Comparison of ENCODE assay signal across 8 cellular contexts in the genomic region with DNA sequence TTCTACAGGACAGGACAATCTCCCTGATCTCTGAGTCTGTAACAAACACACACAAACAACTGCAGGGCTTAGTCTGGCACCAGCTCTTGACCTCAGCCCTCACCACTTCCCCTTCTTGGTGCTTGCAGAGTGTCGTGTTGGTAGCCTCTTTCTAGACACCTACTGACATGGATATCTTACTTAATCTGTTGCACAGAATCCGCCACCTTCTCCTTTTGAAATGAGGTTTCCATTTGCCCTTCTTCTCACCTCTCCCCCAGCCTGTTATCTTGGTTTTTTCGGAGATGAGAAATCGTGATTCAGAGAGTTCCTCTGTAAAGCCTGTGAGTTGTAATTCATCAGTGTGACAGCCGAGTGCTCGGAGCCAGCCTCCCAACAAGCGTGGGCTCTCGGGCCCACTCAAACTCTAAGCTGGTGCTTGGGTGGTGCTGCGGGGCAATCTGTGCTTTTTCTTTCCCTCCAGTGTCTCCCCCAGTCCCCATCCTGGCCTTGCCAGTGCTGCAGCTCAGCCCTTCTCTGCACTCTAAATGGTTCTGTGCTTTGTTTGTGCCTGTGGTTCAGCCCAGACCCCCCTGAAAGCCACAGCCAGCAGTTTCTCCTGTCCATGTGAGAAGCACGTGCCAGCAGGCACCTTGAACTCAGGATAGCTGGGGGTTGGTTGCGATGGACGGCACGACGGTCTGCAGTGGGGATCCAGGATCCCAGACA. TPM values are rescaled to one million over a fixed set of nuclear protein-coding genes. Genes with fewer than 3 reads are reported as not detected.
DNase-seq lines count a peak whose midpoint lies in the region; ATAC-seq, FAIRE-seq and TF ChIP-seq lines count a peak whose summit lies in the region.

No MANE protein-coding gene starts in this region.

- peaks cover 0 to 3% of the 10 kb centered on the region in 2 experiments; a peak in 2 of 5 replicates for H3K27me3 ChIP-seq in HepG2 (ENCODE audit: control insufficient read depth in 1 of 2, insufficient read depth in 2 of 2, low read length in 2 of 2)

- peak; percentile 64 for DNase-seq in UCSD-AML1 (lab: John Stamatoyannopoulos, UW; ENCODE audit: unreplicated experiment)
- peak; percentile 32 for DNase-seq in HepG2 (ENCODE audit: low spot score)
- peak; percentile 44 to 56 for DNase-seq in stimulated activated CD4-positive, alpha-beta T cell treated with anti-CD3 and anti-CD28 coated beads, Interleukin-4, amount 100 ng/mL, for 48 hours (ENCODE audit: low read depth in 2 of 2)
- no peak for DNase-seq in SHP77 treated with DMSO at 0.1 percent for 48 hours (lab: John Stamatoyannopoulos, UW)
- no peak for DNase-seq in NCI-H2107 (lab: John Stamatoyannopoulos, UW)

- peak; percentile 89 for FAIRE-seq in HepG2 (lab: Jason Lieb, UNC)

- BruUV-seq in HepG2 (replicated peaks; lab: Mats Ljungman, UMichigan): no TSS peak

- no peaks in the 10 kb centered on the region for H3K36me3 ChIP-seq in HepG2 (replicated peaks in 1 of 2; ENCODE audit: control insufficient read depth in 1 of 2, insufficient read depth in 2 of 2, low read length in 2 of 2)

- H3K4me3 Mint-ChIP-seq in brain: peak overlapping the region in 2 of 5 experiments; percentile 19 to 20

- H3K9me3 Mint-ChIP-seq in brain: no peaks in the 10 kb centered on the region

- H3K27ac Mint-ChIP-seq in brain: peak overlapping the region; percentile 7 to 75 (median 61)

- H3K4me1 Mint-ChIP-seq in brain: peaks cover 39% of the 10 kb centered on the region

- peak overlapping the region; percentile 78 for H3K4me2 ChIP-seq in HepG2 (ENCODE audit: low read depth, low read length)

- no peaks in the 10 kb centered on the region for H3K79me2 ChIP-seq in HepG2 (ENCODE audit: insufficient read depth, low read length)

- no peak for TF ChIP-seq CTCF in brain (conservative IDR thresholded peaks at IDR 0.05)
- no peak for TF ChIP-seq CTCF in HepG2 (CRISPR knock-in tag; IDR thresholded peaks at IDR 0.05)

- H3K27ac ChIP-seq in HepG2 (ENCODE audit: extremely low read length, insufficient read depth, low read length): no peak overlapping the region

- no peak for TF ChIP-seq EP300 in HepG2 (IDR thresholded peaks at IDR 0.05; ENCODE audit: low read depth in 2 of 2, low read length in 2 of 2)
- peak; percentile 31; the same call in 1 of the 2 replicates for TF ChIP-seq EP300 in HepG2 (CRISPR knock-in tag; IDR thresholded peaks at IDR 0.05; ENCODE audit: borderline replicate concordance)

- H3K36me3 Mint-ChIP-seq in brain: peaks cover 34% of the 10 kb centered on the region

- WGBS in HepG2 (ENCODE audit: low lambda C conversion rate): 18% methylated on average over 14 of the region's 14 CpGs

- H3K27me3 Mint-ChIP-seq in brain: peaks cover 4% of the 10 kb centered on the region

- ATAC-seq in GM19025 (IDR thresholded peaks at IDR 0.05; ENCODE audit: low read depth, unreplicated experiment) (peak; percentile 67), HG03354 (IDR thresholded peaks at IDR 0.05; ENCODE audit: poor library complexity, severe bottlenecking, unreplicated experiment) (peak; percentile 86), HepG2 (peak; percentile 70)

- in situ Hi-C loops in HepG2 (cut with HindIII; ENCODE audit: extremely low pct_ligation_motif_present, low pct_unique_long_range_greater_than_20kb): no loop called here

- H3K9ac ChIP-seq in HepG2 (ENCODE audit: insufficient read depth, low read depth, low read length): peak overlapping the region; percentile 32; the same call in 1 of the 2 replicates

- H3K4me1 ChIP-seq in HepG2 (ENCODE audit: insufficient read depth, low read length): peaks cover 33% of the 10 kb centered on the region

- H2AFZ ChIP-seq in HepG2 (ENCODE audit: low read length): peak overlapping the region; percentile 71

- TF ChIP-seq POLR2A in HepG2 (IDR thresholded peaks at IDR 0.05; ENCODE audit: insufficient read depth in 1 of 2, low read depth in 2 of 2, low read length in 2 of 2): no peak

- H3K4me3 ChIP-seq in HepG2 (replicated peaks in 1 of 3; ENCODE audit: insufficient read depth in 1 of 3, low read depth in 2 of 3, low read length in 3 of 3): peak overlapping the region; percentile 5 to 49 (median 34); a peak in 3 of 6 replicates

- no peaks in the 10 kb centered on the region for H4K20me1 ChIP-seq in HepG2 (ENCODE audit: insufficient read depth, low read length)

- CTCF ChIA-PET in HepG2 (lab: Yijun Ruan, JAX; ENCODE audit: low intra/inter-chr PET ratio, low total read pairs): no interaction called here

- intact Hi-C loops in HepG2 (cut with micrococcal nuclease; ENCODE audit: unreplicated experiment): no loop called here

- no peak for TF ChIP-seq RAD21 in HepG2 (CRISPR knock-in tag; IDR thresholded peaks at IDR 0.05)

- POLR2A ChIA-PET in HepG2 (lab: Yijun Ruan, JAX): no interaction called here

- no peaks in the 10 kb centered on the region for H3K9me3 ChIP-seq in HepG2 (ENCODE audit: low read length)

RNA-seq across cellular contexts. Expression of a gene that starts 28.1 kb away (rescaled TPM):
- 18.2 TPM for polyA plus RNA-seq in brain (ENCODE audit: insufficient read depth, low read depth, low replicate concordance)
- total RNA-seq in HepG2 (2016; rRNA removed; fragmentation: Illumina TruSeq; extraction: Trizol): 1.5 and 1.8 TPM in 2 replicates
- total RNA-seq in HepG2 (2016; cell fraction: cytosol; rRNA removed; fragmentation: Illumina TruSeq; extraction: Trizol; ENCODE audit: low read depth): 0.62 and 0.91 TPM in 2 replicates
- 1.5 and 1.7 TPM in 2 replicates for total RNA-seq in HepG2 (2016; cell fraction: insoluble cytoplasmic fraction; rRNA removed; fragmentation: Illumina TruSeq; extraction: Trizol)
- 0.99 and 1.1 TPM in 2 replicates for total RNA-seq in HepG2 (2016; cell fraction: membrane; rRNA removed; fragmentation: Illumina TruSeq; extraction: Trizol)
- total RNA-seq in HepG2 (2016; cell fraction: nucleus; rRNA removed; fragmentation: Illumina TruSeq; extraction: Trizol): 0.75 and 1.6 TPM in 2 replicates
- 1.8 and 2.4 TPM in 2 replicates for polyA plus RNA-seq in HepG2 (2011; rRNA removed)
- polyA plus RNA-seq in HepG2 (2011; cell fraction: cytosol; rRNA removed): 1.6 and 2.3 TPM in 2 replicates
- 6.1 and 6.2 TPM in 2 replicates for polyA plus RNA-seq in HepG2 (2011; cell fraction: nucleus; rRNA removed)
- polyA plus RNA-seq in HepG2 (2012): 1.6 and 2.5 TPM in 2 replicates
- 0.47 and 1.2 TPM in 2 replicates for polyA plus RNA-seq in HepG2 (2016; cell fraction: cytosol; fragmentation: Illumina TruSeq; extraction: Trizol; ENCODE audit: low read depth)
- 1.3 and 1.5 TPM in 2 replicates for polyA plus RNA-seq in HepG2 (2016; cell fraction: insoluble cytoplasmic fraction; fragmentation: Illumina TruSeq; extraction: Trizol; ENCODE audit: low read depth)
- polyA plus RNA-seq in HepG2 (2016; cell fraction: membrane; fragmentation: Illumina TruSeq; extraction: Trizol; ENCODE audit: low read depth): 0.90 and 1.2 TPM in 2 replicates
- 1.4 and 2.0 TPM in 2 replicates for polyA plus RNA-seq in HepG2 (2016; cell fraction: nucleus; fragmentation: Illumina TruSeq; extraction: Trizol; ENCODE audit: insufficient read depth, low read depth)
- 1.2 and 3.4 TPM in 2 replicates for polyA minus RNA-seq in HepG2 (2011; rRNA and poly(A)+ RNA removed; ENCODE audit: low replicate concordance)
- polyA minus RNA-seq in HepG2 (2011; cell fraction: cytosol; rRNA and poly(A)+ RNA removed): 0.99 and 1.8 TPM in 2 replicates
- polyA minus RNA-seq in HepG2 (2011; cell fraction: nucleus; rRNA and poly(A)+ RNA removed): 3.6 and 5.5 TPM in 2 replicates

RNA-seq across cellular contexts. Expression of a gene that starts 44.3 kb away (rescaled TPM):
- polyA plus RNA-seq in brain (ENCODE audit: insufficient read depth, low read depth, low replicate concordance) (18.0 TPM), HepG2 (2011; rRNA removed) (67.6 and 79.2 TPM in 2 replicates)
- 39.6 and 46.8 TPM in 2 replicates for total RNA-seq in HepG2 (2016; rRNA removed; fragmentation: Illumina TruSeq; extraction: Trizol)
- 7.0 and 8.2 TPM in 2 replicates for total RNA-seq in HepG2 (2016; cell fraction: cytosol; rRNA removed; fragmentation: Illumina TruSeq; extraction: Trizol; ENCODE audit: low read depth)
- 36.4 and 48.1 TPM in 2 replicates for total RNA-seq in HepG2 (2016; cell fraction: insoluble cytoplasmic fraction; rRNA removed; fragmentation: Illumina TruSeq; extraction: Trizol)
- total RNA-seq in HepG2 (2016; cell fraction: membrane; rRNA removed; fragmentation: Illumina TruSeq; extraction: Trizol): 31.2 and 33.2 TPM in 2 replicates
- total RNA-seq in HepG2 (2016; cell fraction: nucleus; rRNA removed; fragmentation: Illumina TruSeq; extraction: Trizol): 34.5 and 37.8 TPM in 2 replicates
- 96.7 and 128 TPM in 2 replicates for polyA plus RNA-seq in HepG2 (2011; cell fraction: cytosol; rRNA removed)
- polyA plus RNA-seq in HepG2 (2011; cell fraction: nucleus; rRNA removed): 127 and 132 TPM in 2 replicates
- polyA plus RNA-seq in HepG2 (2012): 56.5 and 63.5 TPM in 2 replicates
- 4.1 and 4.9 TPM in 2 replicates for polyA plus RNA-seq in HepG2 (2016; cell fraction: cytosol; fragmentation: Illumina TruSeq; extraction: Trizol; ENCODE audit: low read depth)
- polyA plus RNA-seq in HepG2 (2016; cell fraction: insoluble cytoplasmic fraction; fragmentation: Illumina TruSeq; extraction: Trizol; ENCODE audit: low read depth): 35.0 and 37.7 TPM in 2 replicates
- polyA plus RNA-seq in HepG2 (2016; cell fraction: membrane; fragmentation: Illumina TruSeq; extraction: Trizol; ENCODE audit: low read depth): 18.0 and 19.5 TPM in 2 replicates
- polyA plus RNA-seq in HepG2 (2016; cell fraction: nucleus; fragmentation: Illumina TruSeq; extraction: Trizol; ENCODE audit: insufficient read depth, low read depth): 57.2 and 68.7 TPM in 2 replicates
- 49.1 and 145 TPM in 2 replicates for polyA minus RNA-seq in HepG2 (2011; rRNA and poly(A)+ RNA removed; ENCODE audit: low replicate concordance)
- 43.3 and 54.9 TPM in 2 replicates for polyA minus RNA-seq in HepG2 (2011; cell fraction: cytosol; rRNA and poly(A)+ RNA removed)
- polyA minus RNA-seq in HepG2 (2011; cell fraction: nucleus; rRNA and poly(A)+ RNA removed): 53.7 and 58.9 TPM in 2 replicates

RNA-seq across cellular contexts. Expression of a gene that starts 56.6 kb away (rescaled TPM):
- 2.4 TPM for polyA plus RNA-seq in brain (ENCODE audit: insufficient read depth, low read depth, low replicate concordance)
- not detected in 2 replicates for total RNA-seq in HepG2 (2016; rRNA removed; fragmentation: Illumina TruSeq; extraction: Trizol)
- total RNA-seq in HepG2 (2016; cell fraction: cytosol; rRNA removed; fragmentation: Illumina TruSeq; extraction: Trizol; ENCODE audit: low read depth): not detected in 2 replicates
- total RNA-seq in HepG2 (2016; cell fraction: insoluble cytoplasmic fraction; rRNA removed; fragmentation: Illumina TruSeq; extraction: Trizol): not detected in 2 replicates
- not detected in 2 replicates for total RNA-seq in HepG2 (2016; cell fraction: membrane; rRNA removed; fragmentation: Illumina TruSeq; extraction: Trizol)
- not detected in 2 replicates for total RNA-seq in HepG2 (2016; cell fraction: nucleus; rRNA removed; fragmentation: Illumina TruSeq; extraction: Trizol)
- polyA plus RNA-seq in HepG2 (2011; rRNA removed): not detected in 2 replicates
- polyA plus RNA-seq in HepG2 (2011; cell fraction: cytosol; rRNA removed): not detected in 2 replicates
- not detected in 2 replicates for polyA plus RNA-seq in HepG2 (2011; cell fraction: nucleus; rRNA removed)
- not detected in 2 replicates for polyA plus RNA-seq in HepG2 (2012)
- not detected in 2 replicates for polyA plus RNA-seq in HepG2 (2016; cell fraction: cytosol; fragmentation: Illumina TruSeq; extraction: Trizol; ENCODE audit: low read depth)
- polyA plus RNA-seq in HepG2 (2016; cell fraction: insoluble cytoplasmic fraction; fragmentation: Illumina TruSeq; extraction: Trizol; ENCODE audit: low read depth): not detected in 2 replicates
- polyA plus RNA-seq in HepG2 (2016; cell fraction: membrane; fragmentation: Illumina TruSeq; extraction: Trizol; ENCODE audit: low read depth): not detected in 2 replicates
- not detected in 2 replicates for polyA plus RNA-seq in HepG2 (2016; cell fraction: nucleus; fragmentation: Illumina TruSeq; extraction: Trizol; ENCODE audit: insufficient read depth, low read depth)
- not detected in 2 replicates for polyA minus RNA-seq in HepG2 (2011; rRNA and poly(A)+ RNA removed; ENCODE audit: low replicate concordance)
- not detected in 2 replicates for polyA minus RNA-seq in HepG2 (2011; cell fraction: cytosol; rRNA and poly(A)+ RNA removed)
- polyA minus RNA-seq in HepG2 (2011; cell fraction: nucleus; rRNA and poly(A)+ RNA removed): not detected in 2 replicates

Comparison
In these comparisons a context has a peak if more than half of its experiments do, and no peak if none do; other contexts are left out.
1. DNase-seq: peak in UCSD-AML1 (single experiment), HepG2 (single experiment) and stimulated activated CD4-positive, alpha-beta T cell treated with anti-CD3 and anti-CD28 coated beads, Interleukin-4, amount 100 ng/mL, for 48 hours (2 of 2); none in SHP77 treated with DMSO at 0.1 percent for 48 hours (single experiment) and NCI-H2107 (single experiment).
2. Peak in every context shown above with its lines, with median percentiles within 50 percentile points of each other: ATAC-seq.